In the genomic region with DNA sequence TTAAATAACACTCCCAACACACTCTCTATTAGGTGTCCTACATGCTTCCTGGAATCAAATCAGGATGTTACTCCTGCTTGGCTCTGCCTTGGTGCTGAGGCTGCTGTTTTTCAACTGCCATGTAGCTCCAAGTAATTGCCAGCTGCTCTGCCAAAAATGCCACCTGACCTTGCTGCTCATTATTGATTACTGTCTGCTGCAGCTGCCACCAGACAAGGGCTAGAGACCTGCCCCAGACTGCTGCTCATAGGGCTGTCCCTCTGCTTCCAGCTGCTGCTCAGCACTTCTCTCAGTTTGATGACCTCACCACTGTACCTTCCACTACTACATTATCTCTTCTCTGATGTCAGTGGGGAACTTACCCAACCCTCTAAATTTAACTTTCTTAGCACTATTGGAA, we compare ENCODE assay signal across 10 cellular contexts.
DNase-seq lines count a peak whose midpoint lies in the region; ATAC-seq and TF ChIP-seq lines count a peak whose summit lies in the region.
"Had no signal": no experiment of that assay in that cellular context is flagged by ENCODE, and none has a peak within 500 bp of the region (broad histone marks: within the 10 kb centered on the region; RNA-seq: fewer than 3 reads in every experiment).

No MANE protein-coding gene starts in this region.

- H3K27ac ChIP-seq in OCI-LY7 (ENCODE audit: low read depth, low read length, poor library complexity, severe bottlenecking) (no peak overlapping the region), osteoblast (ENCODE audit: low read depth, low read length) (no peak overlapping the region)
- H3K27ac ChIP-seq: HL-60 had no signal

- intact Hi-C loops in left cardiac atrium (cut with DNase I), result no loop called here
- intact Hi-C loops in OCI-LY7 (cut with micrococcal nuclease; ENCODE audit: unreplicated experiment), result no loop called here

- H4K20me1 ChIP-seq in OCI-LY7 (ENCODE audit: insufficient read depth, low read length) (no peaks in the 10 kb centered on the region), osteoblast (ENCODE audit: insufficient read depth, low read length) (no peaks in the 10 kb centered on the region)

- H3K27me3 ChIP-seq in osteoblast (ENCODE audit: insufficient read depth, low read length), result no peaks in the 10 kb centered on the region

- H2AFZ ChIP-seq in OCI-LY7 (ENCODE audit: low read length) (no peak overlapping the region), osteoblast (ENCODE audit: low read length) (no peak overlapping the region)

- POLR2A ChIA-PET in OCI-LY7 (lab: Charles Lee), result no interaction called here

- TF ChIP-seq CTCF in OCI-LY7 (conservative IDR thresholded peaks at IDR 0.05; ENCODE audit: low read length) (no peak), osteoblast (IDR thresholded peaks at IDR 0.05; ENCODE audit: extremely low read depth, low read depth, low read length) (no peak)

- peak; percentile 34 to 87 for ATAC-seq in left cardiac atrium

- CTCF ChIA-PET in OCI-LY7 (lab: Charles Lee; ENCODE audit: unreplicated experiment), result no interaction called here

- H3K9me2 ChIP-seq in OCI-LY7 (ENCODE audit: insufficient read depth, low read length), result no peaks in the 10 kb centered on the region

- H3K79me2 ChIP-seq in OCI-LY7 (ENCODE audit: insufficient read depth, low read depth, low read length) (no peaks in the 10 kb centered on the region), osteoblast (ENCODE audit: insufficient read depth, low read length) (no peaks in the 10 kb centered on the region)

- no peaks in the 10 kb centered on the region for H3K36me3 ChIP-seq in OCI-LY7 (ENCODE audit: insufficient read depth, low read length)
- no peaks in the 10 kb centered on the region for H3K36me3 ChIP-seq in osteoblast (ENCODE audit: insufficient read depth, low read length)

- BruUV-seq in OCI-LY7 (replicated peaks; lab: Mats Ljungman, UMichigan), result no TSS peak

- DNase-seq in DMS 273 (lab: John Stamatoyannopoulos, UW; ENCODE audit: unreplicated experiment) (peak; percentile 84), NCI-H1694 (lab: John Stamatoyannopoulos, UW) (peak; percentile 85), NCI-H524 treated with DMSO at 0.1 percent for 48 hours (lab: John Stamatoyannopoulos, UW) (peak; percentile 16), left cardiac atrium (peak; percentile 22), cerebellum (ENCODE audit: low spot score) (no peak), SKM-1 (lab: John Stamatoyannopoulos, UW; ENCODE audit: unreplicated experiment) (no peak), OCI-LY7 (ENCODE audit: low spot score) (no peak), osteoblast (ENCODE audit: insufficient read length, low spot score, missing footprints) (no peak)
- DNase-seq: effector CD4-positive, alpha-beta T cell had no signal

- H3K4me1 ChIP-seq in OCI-LY7 (ENCODE audit: insufficient read depth, low read length, poor library complexity, severe bottlenecking) (no peaks in the 10 kb centered on the region), osteoblast (ENCODE audit: insufficient read depth, low read length) (no peaks in the 10 kb centered on the region)

- H3K4me2 ChIP-seq in OCI-LY7 (ENCODE audit: low read length), result no peak overlapping the region
- H3K4me2 ChIP-seq in osteoblast (ENCODE audit: insufficient read depth, low read length), result no peak overlapping the region

- H3K4me3 ChIP-seq in OCI-LY7 (ENCODE audit: low read depth, low read length, poor library complexity, severe bottlenecking) (no peak overlapping the region), osteoblast (ENCODE audit: insufficient read depth, low read length) (no peak overlapping the region)

- H3K9me3 ChIP-seq in OCI-LY7 (ENCODE audit: low read length) (no peaks in the 10 kb centered on the region), osteoblast (ENCODE audit: low read depth, low read length) (no peaks in the 10 kb centered on the region)

Comparison
In these comparisons a context has a peak if more than half of its experiments do, and no peak if none do; other contexts are left out.
1. DNase-seq: peak in DMS 273 (single experiment), NCI-H1694 (single experiment), NCI-H524 treated with DMSO at 0.1 percent for 48 hours (single experiment) and left cardiac atrium (single experiment); none in cerebellum (single experiment), SKM-1 (single experiment), OCI-LY7 (single experiment) and osteoblast (single experiment).